ENCODE assay signal across 10 cellular contexts in the genomic region with DNA sequence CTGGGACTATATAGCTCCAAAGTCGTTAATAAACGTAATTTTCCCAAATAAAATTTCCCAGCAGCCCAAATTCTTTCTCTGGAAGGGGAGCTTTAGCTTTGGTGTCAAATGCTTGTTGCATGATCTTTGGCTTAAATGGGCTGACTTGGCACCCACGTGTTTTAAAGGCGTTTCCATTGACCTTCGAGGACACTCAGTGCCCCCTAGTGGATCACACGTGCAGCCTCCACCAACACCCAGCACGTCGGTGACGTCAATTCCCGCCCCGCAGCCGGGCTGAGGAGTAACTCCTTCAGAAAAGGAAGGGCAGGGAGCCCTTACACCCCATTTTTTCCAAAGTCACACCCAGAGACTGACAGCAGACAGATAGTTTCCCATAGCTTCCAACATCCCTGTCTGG.
DNase-seq lines count a peak whose midpoint lies in the region; ATAC-seq and TF ChIP-seq lines count a peak whose summit lies in the region.
"Had no signal": no experiment of that assay in that cellular context is flagged by ENCODE, and none has a peak within 500 bp of the region (broad histone marks: within the 10 kb centered on the region; RNA-seq: fewer than 3 reads in every experiment).

No MANE protein-coding gene starts in this region.

- no peak overlapping the region for H3K4me2 ChIP-seq in GM23248 (ENCODE audit: unreplicated experiment)

- no peaks in the 10 kb centered on the region for H4K20me1 ChIP-seq in GM23248 (ENCODE audit: insufficient read depth)

- no peak overlapping the region for H3K27ac ChIP-seq in GM23248
- H3K27ac ChIP-seq in foreskin keratinocyte, result no peak overlapping the region
- H3K27ac ChIP-seq: adrenal gland had no signal

- H3K27me3 ChIP-seq in GM23248 (replicated peaks; ENCODE audit: insufficient read depth) (no peaks in the 10 kb centered on the region), foreskin keratinocyte (no peaks in the 10 kb centered on the region)
- H3K27me3 ChIP-seq: adrenal gland had no signal

- no peaks in the 10 kb centered on the region for H3F3A ChIP-seq in GM23248 (ENCODE audit: insufficient read depth)

- DNase-seq in activated CD8-positive, alpha-beta memory T cell treated with anti-CD3 and anti-CD28 coated beads, Interleukin-2, amount 50 U/mL, for 48 hours, result peak; percentile 60
- no peak for DNase-seq in activated CD8-positive, alpha-beta memory T cell treated with anti-CD3 and anti-CD28 coated beads, Interleukin-2, amount 50 U/mL, for 4 hours
- DNase-seq in GM23248, result peak; percentile 2
- DNase-seq in NCI-H1048 (lab: John Stamatoyannopoulos, UW), result peak; percentile 54
- no peak for DNase-seq in foreskin keratinocyte
- DNase-seq in superior temporal gyrus (ENCODE audit: extremely low spot score), result no peak
- DNase-seq: naive B cell had no signal

- H3K4me3 ChIP-seq in GM23248, result no peak overlapping the region
- H3K4me3 ChIP-seq: adrenal gland had no signal

- whole genome bisulfite sequencing in GM23248 (ENCODE audit: low coverage in 1 of 2, low lambda C conversion rate in 2 of 2, missing lambda C conversion rate in 2 of 2), 2 experiments, result 4% methylated on average over 12 of the region's 12 CpGs

- H3K9ac ChIP-seq in GM23248, result no peak overlapping the region

- TF ChIP-seq CTCF in foreskin keratinocyte (conservative IDR thresholded peaks at IDR 0.05), result peak; percentile 31

- no peaks in the 10 kb centered on the region for H3K4me1 ChIP-seq in GM23248 (ENCODE audit: insufficient read depth)
- H3K4me1 ChIP-seq in foreskin keratinocyte, result no peaks in the 10 kb centered on the region
- H3K4me1 ChIP-seq: adrenal gland had no signal

- H2AFZ ChIP-seq in GM23248, result no peak overlapping the region

- no peaks in the 10 kb centered on the region for H3K9me2 ChIP-seq in GM23248 (ENCODE audit: insufficient read depth)

- ATAC-seq in foreskin keratinocyte, result no peak
- no peak for ATAC-seq in GM21619 (IDR thresholded peaks at IDR 0.05; ENCODE audit: unreplicated experiment)
- no peak for ATAC-seq in GM18873 (IDR thresholded peaks at IDR 0.05; ENCODE audit: low FRiP score, unreplicated experiment)

- H3K9me3 ChIP-seq in GM23248 (ENCODE audit: low read depth), result peaks cover 3% of the 10 kb centered on the region
- H3K9me3 ChIP-seq: adrenal gland had no signal

- H3K79me2 ChIP-seq in GM23248 (ENCODE audit: insufficient read depth), result no peaks in the 10 kb centered on the region

- H3K36me3 ChIP-seq in GM23248 (ENCODE audit: low read depth), result no peaks in the 10 kb centered on the region
- H3K36me3 ChIP-seq: adrenal gland had no signal

- in situ Hi-C loops in GM23248 (cut with MboI), result no loop called here

Comparison
In these comparisons a context has a peak if more than half of its experiments do, and no peak if none do; other contexts are left out.
1. DNase-seq: peak in activated CD8-positive, alpha-beta memory T cell treated with anti-CD3 and anti-CD28 coated beads, Interleukin-2, amount 50 U/mL, for 48 hours (single experiment), GM23248 (single experiment) and NCI-H1048 (single experiment); none in activated CD8-positive, alpha-beta memory T cell treated with anti-CD3 and anti-CD28 coated beads, Interleukin-2, amount 50 U/mL, for 4 hours (single experiment), foreskin keratinocyte (0 of 2) and superior temporal gyrus (single experiment).